23 cellular contexts compared by ENCODE assay signal in the genomic region with DNA sequence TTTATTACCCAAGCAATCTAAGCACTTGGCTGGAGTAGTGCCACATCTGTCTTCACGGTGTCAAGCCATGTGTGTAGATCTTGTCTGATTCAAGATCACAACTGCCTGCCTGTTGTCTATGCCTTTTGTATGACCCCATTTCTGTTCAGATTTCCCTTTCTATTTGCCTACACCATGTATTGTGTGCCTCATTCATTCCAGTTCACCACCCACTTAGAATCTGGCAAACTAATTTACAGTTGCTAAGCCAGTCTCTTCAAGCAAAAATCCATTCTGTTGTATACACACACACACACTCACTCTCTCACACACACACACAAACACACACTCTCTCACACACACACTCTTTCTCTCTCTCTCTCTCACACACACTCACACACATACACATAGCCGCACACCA. TPM values are rescaled to one million over a fixed set of nuclear protein-coding genes. Genes with fewer than 3 reads are reported as not detected.
DNase-seq lines count a peak whose midpoint lies in the region; ATAC-seq, FAIRE-seq and TF ChIP-seq lines count a peak whose summit lies in the region.
"Had no signal": no experiment of that assay in that cellular context is flagged by ENCODE, and none has a peak within 500 bp of the region (broad histone marks: within the 10 kb centered on the region; RNA-seq: fewer than 3 reads in every experiment).

No MANE protein-coding gene starts in this region.

- H3K23ac ChIP-seq in trophoblast cell (ENCODE audit: low read length): peak overlapping the region; percentile 46

- H3K9me3 Mint-ChIP-seq in WTC11: no peaks in the 10 kb centered on the region
- no peaks in the 10 kb centered on the region for H3K9me3 Mint-ChIP-seq in stimulated activated naive B cell treated with anti-CD40 and anti-IgM and Interleukin-4, amounts not matched to agents 10 μg/mL and 1 μg/mL and 100 μg/mL, for 72 hours
- H3K9me3 Mint-ChIP-seq: CD8-positive, alpha-beta T cell; IgD-negative memory B cell had no signal

- TF ChIP-seq CTCF in WTC11 (IDR thresholded peaks at IDR 0.05): no peak
- TF ChIP-seq CTCF in ovary (IDR thresholded peaks at IDR 0.05): no peak
- no peak for TF ChIP-seq CTCF in testis (IDR thresholded peaks at IDR 0.05)

- H3K27ac ChIP-seq in trophoblast cell (ENCODE audit: low read depth, low read length) (no peak overlapping the region), ovary (no peak overlapping the region), testis (no peak overlapping the region)
- H3K27ac ChIP-seq: BLaER1 treated with 17β-estradiol and CSF1 and Interleukin-3, amounts not matched to agents 10 nM and 100 nM; GM23248 had no signal

- no peak overlapping the region for H2BK12ac ChIP-seq in trophoblast cell (ENCODE audit: low read length)

- H3K4me3 ChIP-seq in trophoblast cell (ENCODE audit: low read depth, low read length) (no peak overlapping the region), ovary (no peak overlapping the region), testis (no peak overlapping the region)
- H3K4me3 ChIP-seq: BLaER1 treated with 17β-estradiol and CSF1 and Interleukin-3, amounts not matched to agents 10 nM and 100 nM; GM12878; GM23248; HAP-1 had no signal

- H4K8ac ChIP-seq in trophoblast cell (ENCODE audit: low read depth, low read length): no peak overlapping the region

- H3K4me1 Mint-ChIP-seq in WTC11: 0 out of 2 replicates have a peak, but pooled peaks cover under 1% of the 10 kb centered on the region
- no peaks in the 10 kb centered on the region for H3K4me1 Mint-ChIP-seq in stimulated activated naive B cell treated with anti-CD40 and anti-IgM and Interleukin-4, amounts not matched to agents 10 μg/mL and 1 μg/mL and 100 μg/mL, for 72 hours
- H3K4me1 Mint-ChIP-seq: B cell, IgD-negative memory B cell had no signal

- POLR2A ChIA-PET in WTC11 (lab: Charles Lee): no interaction called here

- no peaks in the 10 kb centered on the region for H3K4me1 ChIP-seq in trophoblast cell (ENCODE audit: control insufficient read depth in 1 of 2, insufficient read depth in 2 of 2, low read length in 2 of 2)
- no peaks in the 10 kb centered on the region for H3K4me1 ChIP-seq in ovary (ENCODE audit: insufficient read depth)
- no peaks in the 10 kb centered on the region for H3K4me1 ChIP-seq in testis
- H3K4me1 ChIP-seq: BLaER1 treated with 17β-estradiol and CSF1 and Interleukin-3, amounts not matched to agents 10 nM and 100 nM had no signal

- no peak overlapping the region for H2BK5ac ChIP-seq in trophoblast cell (ENCODE audit: low read depth, low read length, poor library complexity)

- intact Hi-C loops in ovary (cut with DNase I): no loop called here
- intact Hi-C loops in testis (cut with DNase I; ENCODE audit: low total_unique reads): no loop called here

- no peak overlapping the region for H3K9ac ChIP-seq in trophoblast cell (ENCODE audit: low read length)
- H3K9ac ChIP-seq: BLaER1 treated with 17β-estradiol and CSF1 and Interleukin-3, amounts not matched to agents 10 nM and 100 nM; GM23248 had no signal

- H3K79me1 ChIP-seq in trophoblast cell (ENCODE audit: low read length): no peaks in the 10 kb centered on the region

- DNase-seq in GM12891 (ENCODE audit: insufficient read length, low spot score): no peak
- no peak for DNase-seq in WTC11 (ENCODE audit: low spot score)
- DNase-seq in trophoblast cell: no peak
- no peak for DNase-seq in stimulated activated naive B cell treated with anti-CD40 and anti-IgM and Interleukin-4, amounts not matched to agents 10 μg/mL and 1 μg/mL and 100 μg/mL, for 72 hours
- DNase-seq in ovary: no peak
- DNase-seq in testis: no peak
- no peak for DNase-seq in globus pallidus (ENCODE audit: low spot score)
- DNase-seq: 8988T; CD8-positive, alpha-beta T cell; COR-L47; DMS 273 treated with DMSO at 0.1 percent for 48 hours; DMS53; DND-41; EL; GM23248 had no signal

- no peak overlapping the region for H3K14ac ChIP-seq in trophoblast cell (ENCODE audit: low read length)

- no peak for TF ChIP-seq EP300 in ovary (IDR thresholded peaks at IDR 0.05)

- H4K12ac ChIP-seq in trophoblast cell (ENCODE audit: low read depth, low read length): no peak overlapping the region

- H3K27me3 Mint-ChIP-seq in WTC11 (ENCODE audit: low read depth): no peaks in the 10 kb centered on the region
- no peaks in the 10 kb centered on the region for H3K27me3 Mint-ChIP-seq in stimulated activated naive B cell treated with anti-CD40 and anti-IgM and Interleukin-4, amounts not matched to agents 10 μg/mL and 1 μg/mL and 100 μg/mL, for 72 hours
- H3K27me3 Mint-ChIP-seq: B cell, IgD-negative memory B cell had no signal

- H2BK120ac ChIP-seq in trophoblast cell (ENCODE audit: insufficient read depth, low read length, poor library complexity): no peak overlapping the region

- no peak overlapping the region for H4K91ac ChIP-seq in trophoblast cell (ENCODE audit: low read depth, low read length)

- no peak overlapping the region for H2AFZ ChIP-seq in trophoblast cell (ENCODE audit: insufficient read depth, low read length, poor library complexity)
- H2AFZ ChIP-seq: GM23248 had no signal

- peak; percentile 71 for FAIRE-seq in GM12891 (lab: Jason Lieb, UNC)
- FAIRE-seq: GM12878, GM18507, HepG2 had no signal

- H3K79me2 ChIP-seq in trophoblast cell (ENCODE audit: control insufficient read depth, insufficient read depth, low read length, poor library complexity): no peaks in the 10 kb centered on the region

- 100% methylated on average over 1 of the region's 2 CpGs for WGBS in trophoblast cell (ENCODE audit: extremely low coverage, insufficient coverage, insufficient read length)
- WGBS in ovary, 3 donors: 71 to 79% (median 72%) methylated on average over 2 of the region's 2 CpGs
- WGBS in testis, 2 donors: 77 to 85% methylated on average over 2 of the region's 2 CpGs

- H3K4me2 ChIP-seq in trophoblast cell (ENCODE audit: low read length): no peak overlapping the region
- H3K4me2 ChIP-seq: BLaER1 treated with 17β-estradiol and CSF1 and Interleukin-3, amounts not matched to agents 10 nM and 100 nM had no signal

- H3K27me3 ChIP-seq in trophoblast cell (ENCODE audit: insufficient read depth, low read length): no peaks in the 10 kb centered on the region
- no peaks in the 10 kb centered on the region for H3K27me3 ChIP-seq in ovary
- H3K27me3 ChIP-seq in testis: no peaks in the 10 kb centered on the region
- H3K27me3 ChIP-seq: BLaER1 treated with 17β-estradiol and CSF1 and Interleukin-3, amounts not matched to agents 10 nM and 100 nM had no signal

- peak overlapping the region; percentile 19; the same call in 1 of the 2 replicates for H3K27ac Mint-ChIP-seq in WTC11
- peak overlapping the region; percentile 0 for H3K27ac Mint-ChIP-seq in stimulated activated naive B cell treated with anti-CD40 and anti-IgM and Interleukin-4, amounts not matched to agents 10 μg/mL and 1 μg/mL and 100 μg/mL, for 72 hours
- H3K27ac Mint-ChIP-seq: B cell; CD8-positive, alpha-beta T cell; IgD-negative memory B cell had no signal

- no peak for ATAC-seq in WTC11
- ATAC-seq in stimulated activated naive B cell treated with anti-CD40 and anti-IgM and Interleukin-4, amounts not matched to agents 10 μg/mL and 1 μg/mL and 100 μg/mL, for 72 hours (replicated peaks): no peak
- ATAC-seq: CD8-positive, alpha-beta T cell; GM12878; HepG2 had no signal

- no peak overlapping the region for H3K4me3 Mint-ChIP-seq in WTC11
- H3K4me3 Mint-ChIP-seq in stimulated activated naive B cell treated with anti-CD40 and anti-IgM and Interleukin-4, amounts not matched to agents 10 μg/mL and 1 μg/mL and 100 μg/mL, for 72 hours: no peak overlapping the region
- H3K4me3 Mint-ChIP-seq: B cell; CD8-positive, alpha-beta T cell; IgD-negative memory B cell had no signal

- no peak overlapping the region for H2AK5ac ChIP-seq in trophoblast cell (ENCODE audit: low read length)

- no peak overlapping the region for H3K18ac ChIP-seq in trophoblast cell (ENCODE audit: low read length)

- no peaks in the 10 kb centered on the region for H3K9me3 ChIP-seq in trophoblast cell (ENCODE audit: insufficient read depth, low read depth, low read length)
- no peaks in the 10 kb centered on the region for H3K9me3 ChIP-seq in ovary
- no peaks in the 10 kb centered on the region for H3K9me3 ChIP-seq in testis
- H3K9me3 ChIP-seq: BLaER1 treated with 17β-estradiol and CSF1 and Interleukin-3, amounts not matched to agents 10 nM and 100 nM; HAP-1 had no signal

- H3K36me3 ChIP-seq in trophoblast cell (ENCODE audit: control insufficient read depth in 1 of 2, insufficient read depth in 2 of 2, low read length in 2 of 2): peaks cover 0 to 4% of the 10 kb centered on the region in 2 experiments
- no peaks in the 10 kb centered on the region for H3K36me3 ChIP-seq in ovary
- H3K36me3 ChIP-seq in testis (ENCODE audit: low read depth, missing control alignments): no peaks in the 10 kb centered on the region
- H3K36me3 ChIP-seq: BLaER1 treated with 17β-estradiol and CSF1 and Interleukin-3, amounts not matched to agents 10 nM and 100 nM; HAP-1 had no signal

- CTCF ChIA-PET in WTC11 (lab: Charles Lee): no interaction called here

- TF ChIP-seq POLR2A in GM12891 (IDR thresholded peaks at IDR 0.05; ENCODE audit: low read depth, low read length): no peak
- no peak for TF ChIP-seq POLR2A in ovary (IDR thresholded peaks at IDR 0.05)
- no peak for TF ChIP-seq POLR2A in testis (IDR thresholded peaks at IDR 0.05)

- H3K4ac ChIP-seq in trophoblast cell (ENCODE audit: low read depth, low read length): no peak overlapping the region

- peaks cover 44% of the 10 kb centered on the region for H3K36me3 Mint-ChIP-seq in WTC11
- peaks cover 2 to 3% of the 10 kb centered on the region in 2 donors for H3K36me3 Mint-ChIP-seq in stimulated activated naive B cell treated with anti-CD40 and anti-IgM and Interleukin-4, amounts not matched to agents 10 μg/mL and 1 μg/mL and 100 μg/mL, for 72 hours
- H3K36me3 Mint-ChIP-seq: CD8-positive, alpha-beta T cell; IgD-negative memory B cell had no signal

TF ChIP-seq in GM12891, 5 proteins besides CTCF, POLR2A, EP300 and RAD21 (continues in another document):
- TF ChIP-seq POLR2AphosphoS5 (IDR thresholded peaks at IDR 0.05; ENCODE audit: low read depth, low read length) (no peak), SPI1 (IDR thresholded peaks at IDR 0.05; ENCODE audit: low read depth, low read length) (no peak), POU2F2 (IDR thresholded peaks at IDR 0.05; ENCODE audit: low read depth, low read length) (no peak), TAF1 (IDR thresholded peaks at IDR 0.05; ENCODE audit: low read depth, low read length) (no peak)

TF ChIP-seq in WTC11, 78 proteins besides CTCF, POLR2A, EP300 and RAD21 (continues in another document):
- TF ChIP-seq SMAD3 (CRISPR knock-in tag; IDR thresholded peaks at IDR 0.05; ENCODE audit: borderline replicate concordance) (no peak), RORB (CRISPR knock-in tag; IDR thresholded peaks at IDR 0.05) (no peak), ZNF121 (CRISPR knock-in tag; IDR thresholded peaks at IDR 0.05) (no peak), ZNF317 (CRISPR knock-in tag; IDR thresholded peaks at IDR 0.05; ENCODE audit: borderline replicate concordance, low read depth) (no peak), GRHL2 (CRISPR knock-in tag; IDR thresholded peaks at IDR 0.05; ENCODE audit: insufficient replicate concordance, severe bottlenecking) (no peak)

RNA-seq across cellular contexts. Expression of a gene that starts 33.6 kb away (rescaled TPM):
- polyA plus RNA-seq in GM12891 (2012; ENCODE audit: low read depth, missing spikeins): 40.4 TPM
- 136 to 153 TPM (median 145 TPM) in 3 replicates for total RNA-seq in WTC11 (2021)
- 27.7 and 29.6 TPM in 2 replicates for polyA plus RNA-seq in trophoblast cell (2013)
- 1 to 10 TPM in 2 of 7 donors, under 1 TPM in 3, not detected in 2; 0.52 to 4.3 (median 0.79) TPM for total RNA-seq in ovary
- under 1 TPM; 0.07 to 0.53 TPM for polyA plus RNA-seq in ovary
- total RNA-seq in testis: 10 to 100 TPM; 11.4 to 12.3 TPM
- 12.2 TPM for polyA plus RNA-seq in testis (ENCODE audit: insufficient read depth, low read depth, low replicate concordance)
- total RNA-seq: CD8-positive, alpha-beta T cell; H4 had no signal

Comparison
In these comparisons a context has a peak if more than half of its experiments do, and no peak if none do; other contexts are left out.
1. RNA of a gene that starts 33.6 kb away (total RNA-seq): 136 to 153 TPM in WTC11; 11.4 to 12.3 TPM in testis and 0.52 to 4.3 TPM in ovary; every median in the first group is over 10 times any median in the second.